Comparison of ENCODE assay signal across 16 cellular contexts in genomic region chr2:134454426-134454825, GRCh38.
"Had no signal": no experiment of that assay in that cellular context is flagged by ENCODE, and none has a peak within 500 bp of the region (broad histone marks: within the 10 kb centered on the region; RNA-seq: fewer than 3 reads in every experiment).

No MANE protein-coding gene starts in this region.

- DNase-seq: activated CD4-positive, alpha-beta T cell treated with anti-CD3 and anti-CD28 coated beads, Interleukin-2, amount 50 U/mL, for 1 hour; activated CD4-positive, CD25-positive, alpha-beta regulatory T cell treated with anti-CD3 and anti-CD28 coated beads, Interleukin-2, amount 50 U/mL, for 72 hours; activated CD8-positive, alpha-beta memory T cell treated with anti-CD3 and anti-CD28 coated beads, Interleukin-2, amount 50 U/mL, for 4 hours; activated effector memory CD4-positive, alpha-beta T cell treated with Interleukin-2 at 50 U/mL for 16 hours; activated naive CD4-positive, alpha-beta T cell treated with anti-CD3 and anti-CD28 coated beads for 36 hours; activated T-cell treated with anti-CD3 and anti-CD28 coated beads, Interleukin-2, amount 50 U/mL, for 72 hours; amygdala; erythroblast; kidney; naive thymus-derived CD8-positive, alpha-beta T cell; small intestine; stimulated activated CD4-positive, alpha-beta T cell treated with anti-CD3 and anti-CD28 coated beads, Interleukin-2, amount 100 ng/mL, for 24 hours; trophoblast cell had no signal

- H3K4me3 Mint-ChIP-seq: activated naive CD4-positive, alpha-beta T cell treated with anti-CD3 and anti-CD28 coated beads for 36 hours; activated T-cell treated with anti-CD3 and anti-CD28 coated beads, Interleukin-2, amount 50 U/mL, for 72 hours; mesothelial cell of epicardium; naive thymus-derived CD8-positive, alpha-beta T cell; stimulated activated effector memory CD8-positive, alpha-beta T cell treated with anti-CD3 and anti-CD28 coated beads, Interleukin-12 subunit alpha, Interleukin-12 subunit beta, amount 100 ng/mL, for 72 hours had no signal

- H3K36me3 Mint-ChIP-seq: mesothelial cell of epicardium had no signal

- ATAC-seq: activated T-cell treated with anti-CD3 and anti-CD28 coated beads, Interleukin-2, amount 50 U/mL, for 72 hours; left lobe of liver; naive thymus-derived CD8-positive, alpha-beta T cell; stimulated activated effector memory CD8-positive, alpha-beta T cell treated with anti-CD3 and anti-CD28 coated beads, Interleukin-12 subunit alpha, Interleukin-12 subunit beta, amount 100 ng/mL, for 72 hours had no signal

- H3K9me3 Mint-ChIP-seq: activated naive CD4-positive, alpha-beta T cell treated with anti-CD3 and anti-CD28 coated beads for 36 hours; activated T-cell treated with anti-CD3 and anti-CD28 coated beads, Interleukin-2, amount 50 U/mL, for 72 hours; mesothelial cell of epicardium; naive thymus-derived CD8-positive, alpha-beta T cell; stimulated activated effector memory CD8-positive, alpha-beta T cell treated with anti-CD3 and anti-CD28 coated beads, Interleukin-12 subunit alpha, Interleukin-12 subunit beta, amount 100 ng/mL, for 72 hours had no signal

- H3K27ac Mint-ChIP-seq: activated naive CD4-positive, alpha-beta T cell treated with anti-CD3 and anti-CD28 coated beads for 36 hours; activated T-cell treated with anti-CD3 and anti-CD28 coated beads, Interleukin-2, amount 50 U/mL, for 72 hours; mesothelial cell of epicardium; stimulated activated effector memory CD8-positive, alpha-beta T cell treated with anti-CD3 and anti-CD28 coated beads, Interleukin-12 subunit alpha, Interleukin-12 subunit beta, amount 100 ng/mL, for 72 hours had no signal

- H3K4me1 Mint-ChIP-seq: mesothelial cell of epicardium; naive thymus-derived CD8-positive, alpha-beta T cell had no signal

- H3K27me3 Mint-ChIP-seq: naive thymus-derived CD8-positive, alpha-beta T cell had no signal
